ENCODE assay signal across 13 cellular contexts in the genomic region with DNA sequence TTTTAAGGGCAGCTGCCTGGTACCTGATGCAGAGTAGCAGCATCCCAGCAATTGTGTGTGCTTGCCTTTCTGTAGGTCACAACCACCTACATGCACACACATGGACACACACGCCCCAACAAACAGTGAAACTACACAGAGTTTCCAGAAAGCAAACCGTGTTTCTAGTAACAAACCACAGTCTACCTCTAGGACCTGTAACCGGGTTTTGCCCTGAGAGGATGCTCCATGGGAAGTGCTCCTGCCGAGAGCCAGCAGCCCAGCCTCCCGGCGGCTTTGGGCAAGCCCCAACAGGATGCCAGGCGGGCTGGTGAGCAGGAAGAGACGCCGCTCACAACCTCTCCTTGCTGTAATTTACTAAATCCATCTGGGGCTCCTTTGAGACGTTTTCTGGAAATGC. TPM values are rescaled to one million over a fixed set of nuclear protein-coding genes. Genes with fewer than 3 reads are reported as not detected.
A peak's percentile ranks its signal among the peaks of the same experiment; 100 is the strongest.
DNase-seq lines count a peak whose midpoint lies in the region; ATAC-seq and TF ChIP-seq lines count a peak whose summit lies in the region.
"Had no signal": no experiment of that assay in that cellular context is flagged by ENCODE, and none has a peak within 500 bp of the region (broad histone marks: within the 10 kb centered on the region; RNA-seq: fewer than 3 reads in every experiment).

No MANE protein-coding gene starts in this region.

- H2BK5ac ChIP-seq in neuronal stem cell (ENCODE audit: low read length): no peak overlapping the region
- H2BK5ac ChIP-seq in trophoblast cell (ENCODE audit: low read depth, low read length, poor library complexity): no peak overlapping the region

- POLR2A ChIA-PET in activated CD8-positive, alpha-beta T cell treated with anti-CD3 and anti-CD28 coated beads for 36 hours (lab: Charles Lee): interaction anchor here (1.6 to 5.7 kb wide), 5 partner anchors 19 to 71 kb away, joined by 6 to 17 read pairs (median 8); a partner anchor contains a TSS
- POLR2A ChIA-PET in activated CD8-positive, alpha-beta T cell treated with anti-CD3 and anti-CD28 coated beads, Interleukin-2, amount 10 ng/mL, durations not matched to agents 7 days and 5 days (lab: Charles Lee): interaction anchor here (1.3 to 5.3 kb wide), 7 partner anchors 9 to 66 kb away, joined by 4 to 45 read pairs (median 22); a partner anchor contains a TSS

- in situ Hi-C loops in GM13976 (cut with MboI; ENCODE audit: low sequenced_read_pairs, unreplicated experiment): no loop called here

- peaks cover 2% of the 10 kb centered on the region for H3K79me2 ChIP-seq in trophoblast cell (ENCODE audit: control insufficient read depth, insufficient read depth, low read length, poor library complexity)

- peak; percentile 66 for DNase-seq in activated CD8-positive, alpha-beta T cell treated with anti-CD3 and anti-CD28 coated beads for 36 hours
- DNase-seq in activated CD8-positive, alpha-beta T cell treated with anti-CD3 and anti-CD28 coated beads, Interleukin-2, amount 10 ng/mL, durations not matched to agents 7 days and 5 days: no peak
- DNase-seq in GM13976 (ENCODE audit: low spot score) (peak; percentile 54), neuronal stem cell (ENCODE audit: low spot score) (no peak), trophoblast cell (no peak), RKO (ENCODE audit: low spot score) (no peak)
- peak in 1 of 2 donors; percentile 46 for DNase-seq in activated T-cell treated with anti-CD3 and anti-CD28 coated beads, Interleukin-2, amount 50 U/mL, for 72 hours
- DNase-seq: amygdala, NCI-H82, T-helper 9 cell had no signal

- H4K12ac ChIP-seq in trophoblast cell (ENCODE audit: low read depth, low read length): no peak overlapping the region

- H3K18ac ChIP-seq in neuronal stem cell (ENCODE audit: low read length) (no peak overlapping the region), trophoblast cell (ENCODE audit: low read length) (no peak overlapping the region)

- WGBS in neuronal stem cell (ENCODE audit: extremely low coverage in 2 of 2, insufficient read length in 2 of 2, insufficient replicate concordance in 1 of 2), 2 donors: no CpG with 5 or more reads among the region's 10 CpGs
- no CpG with 5 or more reads among the region's 10 CpGs for WGBS in trophoblast cell (ENCODE audit: extremely low coverage, insufficient coverage, insufficient read length)

- H3K4me1 Mint-ChIP-seq in activated CD8-positive, alpha-beta T cell treated with anti-CD3 and anti-CD28 coated beads for 36 hours (ENCODE audit: low read depth): peaks cover 62% of the 10 kb centered on the region
- peaks cover 74% of the 10 kb centered on the region for H3K4me1 Mint-ChIP-seq in activated CD8-positive, alpha-beta T cell treated with anti-CD3 and anti-CD28 coated beads, Interleukin-2, amount 10 ng/mL, durations not matched to agents 7 days and 5 days (ENCODE audit: low read depth)
- peaks cover 82% of the 10 kb centered on the region for H3K4me1 Mint-ChIP-seq in activated T-cell treated with anti-CD3 and anti-CD28 coated beads, Interleukin-2, amount 50 U/mL, for 72 hours (ENCODE audit: low read depth)

- no peak overlapping the region for H3K14ac ChIP-seq in neuronal stem cell (ENCODE audit: low read length)
- H3K14ac ChIP-seq in trophoblast cell (ENCODE audit: low read length): no peak overlapping the region

- no peak overlapping the region for H3K4me3 ChIP-seq in neuronal stem cell (ENCODE audit: low read length in 2 of 2)
- H3K4me3 ChIP-seq in trophoblast cell (ENCODE audit: low read depth, low read length): no peak overlapping the region
- H3K4me3 ChIP-seq: skin epidermis had no signal

- no peak overlapping the region for H2BK120ac ChIP-seq in neuronal stem cell (ENCODE audit: low read depth, low read length)
- no peak overlapping the region for H2BK120ac ChIP-seq in trophoblast cell (ENCODE audit: insufficient read depth, low read length, poor library complexity)

- H3K9ac ChIP-seq in neuronal stem cell (ENCODE audit: low read depth, low read length, poor library complexity): no peak overlapping the region
- H3K9ac ChIP-seq in trophoblast cell (ENCODE audit: low read length): no peak overlapping the region
- H3K9ac ChIP-seq: KMS-11 had no signal

- H2AK5ac ChIP-seq in neuronal stem cell (ENCODE audit: low read depth, low read length): no peak overlapping the region
- H2AK5ac ChIP-seq in trophoblast cell (ENCODE audit: low read length): no peak overlapping the region

- no peak for TF ChIP-seq CTCF in activated CD8-positive, alpha-beta T cell treated with anti-CD3 and anti-CD28 coated beads for 36 hours (IDR thresholded peaks at IDR 0.05)
- TF ChIP-seq CTCF in GM13976 (IDR thresholded peaks at IDR 0.05; ENCODE audit: borderline replicate concordance, control extremely low read depth, extremely low read depth, insufficient read depth, missing control alignments): no peak

- H4K91ac ChIP-seq in neuronal stem cell (ENCODE audit: low read depth, low read length, poor library complexity) (no peak overlapping the region), trophoblast cell (ENCODE audit: low read depth, low read length) (no peak overlapping the region)

- H3K36me3 ChIP-seq in neuronal stem cell (replicated peaks in 1 of 2; ENCODE audit: control insufficient read depth in 2 of 2, insufficient read depth in 2 of 2, low read length in 2 of 2) (no peaks in the 10 kb centered on the region), trophoblast cell (ENCODE audit: control insufficient read depth in 1 of 2, insufficient read depth in 2 of 2, low read length in 2 of 2) (no peaks in the 10 kb centered on the region)

- H3K4ac ChIP-seq in neuronal stem cell (ENCODE audit: low read length) (no peak overlapping the region), trophoblast cell (ENCODE audit: low read depth, low read length) (no peak overlapping the region)

- H3K4me2 ChIP-seq in neuronal stem cell (ENCODE audit: insufficient read depth, low read length, poor library complexity, severe bottlenecking) (no peak overlapping the region), trophoblast cell (ENCODE audit: low read length) (no peak overlapping the region)
- H3K4me2 ChIP-seq: KMS-11 had no signal

- H3K23ac ChIP-seq in neuronal stem cell (ENCODE audit: low read depth, low read length, poor library complexity) (no peak overlapping the region), trophoblast cell (ENCODE audit: low read length) (no peak overlapping the region)

- no peaks in the 10 kb centered on the region for H3K9me3 ChIP-seq in neuronal stem cell (replicated peaks in 1 of 2; ENCODE audit: control insufficient read depth in 2 of 2, insufficient read depth in 1 of 2, low read depth in 1 of 2, low read length in 2 of 2)
- peaks cover 4% of the 10 kb centered on the region for H3K9me3 ChIP-seq in trophoblast cell (ENCODE audit: insufficient read depth, low read depth, low read length)

- H2BK12ac ChIP-seq in neuronal stem cell (ENCODE audit: low read length) (no peak overlapping the region), trophoblast cell (ENCODE audit: low read length) (no peak overlapping the region)

- intact Hi-C loops in activated CD8-positive, alpha-beta T cell treated with anti-CD3 and anti-CD28 coated beads for 36 hours (cut with micrococcal nuclease): no loop called here

- H3K36me3 Mint-ChIP-seq in activated CD8-positive, alpha-beta T cell treated with anti-CD3 and anti-CD28 coated beads for 36 hours (ENCODE audit: low read depth): no peaks in the 10 kb centered on the region
- H3K36me3 Mint-ChIP-seq in activated CD8-positive, alpha-beta T cell treated with anti-CD3 and anti-CD28 coated beads, Interleukin-2, amount 10 ng/mL, durations not matched to agents 7 days and 5 days (ENCODE audit: low read depth): peaks cover 4% of the 10 kb centered on the region
- no peaks in the 10 kb centered on the region for H3K36me3 Mint-ChIP-seq in activated T-cell treated with anti-CD3 and anti-CD28 coated beads, Interleukin-2, amount 50 U/mL, for 72 hours (ENCODE audit: insufficient read depth in 2 of 2)

- no peak overlapping the region for H3K4me3 Mint-ChIP-seq in activated CD8-positive, alpha-beta T cell treated with anti-CD3 and anti-CD28 coated beads for 36 hours
- no peak overlapping the region for H3K4me3 Mint-ChIP-seq in activated CD8-positive, alpha-beta T cell treated with anti-CD3 and anti-CD28 coated beads, Interleukin-2, amount 10 ng/mL, durations not matched to agents 7 days and 5 days
- peak overlapping the region; percentile 82 to 87 for H3K4me3 Mint-ChIP-seq in activated T-cell treated with anti-CD3 and anti-CD28 coated beads, Interleukin-2, amount 50 U/mL, for 72 hours

- CTCF ChIA-PET in activated CD8-positive, alpha-beta T cell treated with anti-CD3 and anti-CD28 coated beads for 36 hours (lab: Charles Lee): interaction anchor here (1.3 to 12.3 kb wide), 4 partner anchors 9 to 69 kb away, joined by 3 to 166 read pairs (median 4); no protein-coding TSS in a partner anchor
- CTCF ChIA-PET in activated CD8-positive, alpha-beta T cell treated with anti-CD3 and anti-CD28 coated beads, Interleukin-2, amount 10 ng/mL, durations not matched to agents 7 days and 5 days (lab: Charles Lee): interaction anchor here (1.8 kb wide), 1 partner anchor 37 kb away, joined by 4 read pairs; no protein-coding TSS in a partner anchor

- no peaks in the 10 kb centered on the region for H3K9me3 Mint-ChIP-seq in activated CD8-positive, alpha-beta T cell treated with anti-CD3 and anti-CD28 coated beads for 36 hours
- H3K9me3 Mint-ChIP-seq in activated CD8-positive, alpha-beta T cell treated with anti-CD3 and anti-CD28 coated beads, Interleukin-2, amount 10 ng/mL, durations not matched to agents 7 days and 5 days (ENCODE audit: insufficient read depth): no peaks in the 10 kb centered on the region
- H3K9me3 Mint-ChIP-seq in activated T-cell treated with anti-CD3 and anti-CD28 coated beads, Interleukin-2, amount 50 U/mL, for 72 hours: no peaks in the 10 kb centered on the region

- H3K79me1 ChIP-seq in neuronal stem cell (ENCODE audit: low read depth, low read length) (no peaks in the 10 kb centered on the region), trophoblast cell (ENCODE audit: low read length) (peaks cover 7% of the 10 kb centered on the region)

- H3K27me3 Mint-ChIP-seq in activated CD8-positive, alpha-beta T cell treated with anti-CD3 and anti-CD28 coated beads for 36 hours: no peaks in the 10 kb centered on the region
- peaks cover 8% of the 10 kb centered on the region for H3K27me3 Mint-ChIP-seq in activated CD8-positive, alpha-beta T cell treated with anti-CD3 and anti-CD28 coated beads, Interleukin-2, amount 10 ng/mL, durations not matched to agents 7 days and 5 days (ENCODE audit: low read depth)
- H3K27me3 Mint-ChIP-seq in activated T-cell treated with anti-CD3 and anti-CD28 coated beads, Interleukin-2, amount 50 U/mL, for 72 hours (ENCODE audit: low read depth): no peaks in the 10 kb centered on the region

- H3K27ac Mint-ChIP-seq in activated CD8-positive, alpha-beta T cell treated with anti-CD3 and anti-CD28 coated beads for 36 hours: peak overlapping the region; percentile 56
- no peak overlapping the region for H3K27ac Mint-ChIP-seq in activated CD8-positive, alpha-beta T cell treated with anti-CD3 and anti-CD28 coated beads, Interleukin-2, amount 10 ng/mL, durations not matched to agents 7 days and 5 days
- H3K27ac Mint-ChIP-seq in activated T-cell treated with anti-CD3 and anti-CD28 coated beads, Interleukin-2, amount 50 U/mL, for 72 hours: peak overlapping the region; percentile 43

- peak; percentile 5 for ATAC-seq in activated CD8-positive, alpha-beta T cell treated with anti-CD3 and anti-CD28 coated beads for 36 hours
- no peak for ATAC-seq in activated CD8-positive, alpha-beta T cell treated with anti-CD3 and anti-CD28 coated beads, Interleukin-2, amount 10 ng/mL, durations not matched to agents 7 days and 5 days
- no peak for ATAC-seq in activated T-cell treated with anti-CD3 and anti-CD28 coated beads, Interleukin-2, amount 50 U/mL, for 72 hours (replicated peaks in 1 of 2)
- no peak for ATAC-seq in GM21717 (IDR thresholded peaks at IDR 0.05; ENCODE audit: unreplicated experiment)

- H3K27ac ChIP-seq in neuronal stem cell (replicated peaks; ENCODE audit: low read length) (no peak overlapping the region), trophoblast cell (ENCODE audit: low read depth, low read length) (no peak overlapping the region)
- H3K27ac ChIP-seq: KMS-11 had no signal

- H3K4me1 ChIP-seq in neuronal stem cell (ENCODE audit: control insufficient read depth in 2 of 2, insufficient read depth in 1 of 2, low read depth in 1 of 2, low read length in 2 of 2) (peaks cover 10 to 15% of the 10 kb centered on the region in 2 donors), trophoblast cell (ENCODE audit: control insufficient read depth in 1 of 2, insufficient read depth in 2 of 2, low read length in 2 of 2) (peaks cover 13 to 24% of the 10 kb centered on the region in 2 experiments)

- H2AFZ ChIP-seq in neuronal stem cell (ENCODE audit: low read length) (peak overlapping the region; percentile 43), trophoblast cell (ENCODE audit: insufficient read depth, low read length, poor library complexity) (no peak overlapping the region)

- H2BK15ac ChIP-seq in neuronal stem cell (ENCODE audit: low read length): no peak overlapping the region

- H3K27me3 ChIP-seq in neuronal stem cell (ENCODE audit: control insufficient read depth in 3 of 3, insufficient read depth in 3 of 3, low read depth in 1 of 3, low read length in 3 of 3) (peaks cover 6 to 49% (median 28%) of the 10 kb centered on the region in 3 experiments), trophoblast cell (ENCODE audit: insufficient read depth, low read length) (peaks cover 18% of the 10 kb centered on the region)

- no peak overlapping the region for H4K8ac ChIP-seq in neuronal stem cell (ENCODE audit: low read depth, low read length)
- no peak overlapping the region for H4K8ac ChIP-seq in trophoblast cell (ENCODE audit: low read depth, low read length)

RNA-seq across cellular contexts. Expression of a gene that starts 4.1 kb away (rescaled TPM):
- total RNA-seq in activated CD8-positive, alpha-beta T cell treated with anti-CD3 and anti-CD28 coated beads for 36 hours: 10 to 100 TPM; 47.4 to 50.3 TPM
- 10 to 100 TPM; 93.4 to 97.8 TPM for total RNA-seq in activated CD8-positive, alpha-beta T cell treated with anti-CD3 and anti-CD28 coated beads, Interleukin-2, amount 10 ng/mL, durations not matched to agents 7 days and 5 days
- 100 to 1,000 TPM; 142 to 265 TPM for total RNA-seq in activated T-cell treated with anti-CD3 and anti-CD28 coated beads, Interleukin-2, amount 50 U/mL, for 72 hours
- polyA plus RNA-seq in neuronal stem cell (2013, experiment 1 of 2): 4.1 TPM
- polyA plus RNA-seq in neuronal stem cell (2013, experiment 2 of 2): 4.2 TPM
- 10.2 and 10.8 TPM in 2 replicates for polyA plus RNA-seq in trophoblast cell (2013)

Comparison
In these comparisons a context has a peak if more than half of its experiments do, and no peak if none do; other contexts are left out.
1. DNase-seq: peak in activated CD8-positive, alpha-beta T cell treated with anti-CD3 and anti-CD28 coated beads for 36 hours (single experiment) and GM13976 (single experiment); none in activated CD8-positive, alpha-beta T cell treated with anti-CD3 and anti-CD28 coated beads, Interleukin-2, amount 10 ng/mL, durations not matched to agents 7 days and 5 days (single experiment), neuronal stem cell (single experiment), trophoblast cell (0 of 2) and RKO (single experiment).
2. H3K4me3 Mint-ChIP-seq: peak in activated T-cell treated with anti-CD3 and anti-CD28 coated beads, Interleukin-2, amount 50 U/mL, for 72 hours (2 of 2); none in activated CD8-positive, alpha-beta T cell treated with anti-CD3 and anti-CD28 coated beads for 36 hours (single experiment) and activated CD8-positive, alpha-beta T cell treated with anti-CD3 and anti-CD28 coated beads, Interleukin-2, amount 10 ng/mL, durations not matched to agents 7 days and 5 days (single experiment).